ENCODE assay signal across 8 cellular contexts in genomic region chr4:212438-213174, GRCh38.
DNase-seq lines count a peak whose midpoint lies in the region; ATAC-seq and TF ChIP-seq lines count a peak whose summit lies in the region.

No MANE protein-coding gene starts in this region.

- H3K4me3 Mint-ChIP-seq in H9, result peak overlapping the region; percentile 75 to 81
- peak overlapping the region in 1 of 2 donors; percentile 40 for H3K4me3 Mint-ChIP-seq in effector memory CD8-positive, alpha-beta T cell

- peak overlapping the region; percentile 75 for H3K9ac ChIP-seq in H9 (ENCODE audit: extremely low read depth, insufficient read length, low read length)

- no peak overlapping the region for H2AFZ ChIP-seq in H9 (ENCODE audit: low read length)

- no peaks in the 10 kb centered on the region for H4K20me1 ChIP-seq in H9 (ENCODE audit: control insufficient read depth, insufficient read depth, insufficient read length)

- no peaks in the 10 kb centered on the region for H3K36me3 ChIP-seq in breast epithelium

- no peak overlapping the region for H2BK12ac ChIP-seq in H9 (ENCODE audit: insufficient read length, low read depth, low read length)

- H4K5ac ChIP-seq in H9 (ENCODE audit: insufficient read length, low read depth, low read length), result no peak overlapping the region

- peaks cover 3% of the 10 kb centered on the region; the same call in 1 of the 2 replicates for H3K4me1 ChIP-seq in H9 (ENCODE audit: insufficient read depth, low read length)
- no peaks in the 10 kb centered on the region for H3K4me1 ChIP-seq in breast epithelium

- H4K91ac ChIP-seq in H9 (ENCODE audit: insufficient read length, low read depth, low read length), result no peak overlapping the region

- no peak overlapping the region for H2BK15ac ChIP-seq in H9 (ENCODE audit: low read depth, low read length)

- H3K36me3 Mint-ChIP-seq in H9 (ENCODE audit: insufficient read depth in 1 of 3, low read depth in 3 of 3), result peaks cover 29 to 37% (median 36%) of the 10 kb centered on the region in 3 experiments
- no peaks in the 10 kb centered on the region for H3K36me3 Mint-ChIP-seq in effector memory CD8-positive, alpha-beta T cell (ENCODE audit: insufficient read depth)

- H3K27me3 ChIP-seq in H9 (ENCODE audit: insufficient read depth, low read length), result no peaks in the 10 kb centered on the region
- H3K27me3 ChIP-seq in breast epithelium, result no peaks in the 10 kb centered on the region

- peaks cover 5% of the 10 kb centered on the region; the same call in 1 of the 2 replicates for H3K79me2 ChIP-seq in H9 (ENCODE audit: insufficient read depth, low read length)

- H3K27ac ChIP-seq in H9 (ENCODE audit: insufficient read length, low read depth, low read length) (no peak overlapping the region), breast epithelium (peak overlapping the region; percentile 80 to 83)

- no peak overlapping the region for H3K56ac ChIP-seq in H9 (ENCODE audit: insufficient read length, low read depth, low read length)

- no peak for ATAC-seq in HG03135 (IDR thresholded peaks at IDR 0.05; ENCODE audit: unreplicated experiment)
- no peak for ATAC-seq in effector memory CD8-positive, alpha-beta T cell (replicated peaks)

- no peaks in the 10 kb centered on the region for H3K79me1 ChIP-seq in H9 (ENCODE audit: insufficient read depth, low read depth, low read length, poor library complexity, severe bottlenecking)

- intact Hi-C loops in breast epithelium (cut with DNase I; ENCODE audit: low total_unique reads), result no loop called here

- H3K4me1 Mint-ChIP-seq in H9, result peaks cover 9 to 10% of the 10 kb centered on the region in 2 experiments
- peaks cover 22 to 32% of the 10 kb centered on the region in 2 donors for H3K4me1 Mint-ChIP-seq in effector memory CD8-positive, alpha-beta T cell (ENCODE audit: low read depth in 2 of 2)

- no peak for TF ChIP-seq CTCF in H9 (conservative IDR thresholded peaks at IDR 0.05)
- TF ChIP-seq CTCF in breast epithelium (IDR thresholded peaks at IDR 0.05), result no peak

- no peak overlapping the region for H4K8ac ChIP-seq in H9 (replicated peaks; ENCODE audit: insufficient read length, low read depth, low read length)

- H3K27me3 Mint-ChIP-seq in H9 (ENCODE audit: low read depth), result no peaks in the 10 kb centered on the region
- no peaks in the 10 kb centered on the region for H3K27me3 Mint-ChIP-seq in effector memory CD8-positive, alpha-beta T cell

- H2BK5ac ChIP-seq in H9 (ENCODE audit: insufficient read length, low read length), result no peak overlapping the region

- H3K4me2 ChIP-seq in H9 (ENCODE audit: insufficient read depth, insufficient read length, low read length), result peak overlapping the region; percentile 38

- H2AK5ac ChIP-seq in H9 (ENCODE audit: insufficient read length, low read length), result no peak overlapping the region

- H2BK120ac ChIP-seq in H9 (ENCODE audit: low read depth, low read length, poor library complexity, severe bottlenecking), result no peak overlapping the region

- H3K14ac ChIP-seq in H9 (ENCODE audit: insufficient read depth, low read length), result peak overlapping the region; percentile 59; the same call in 1 of the 2 replicates

- no CpG with 5 or more reads among the region's 57 CpGs for WGBS in H9 (ENCODE audit: extremely low coverage, insufficient read length, low lambda C conversion rate)

- no peak overlapping the region for H3K18ac ChIP-seq in H9 (ENCODE audit: insufficient read length, low read depth, low read length)

- peak overlapping the region; percentile 39 to 82 (median 68) for H3K4me3 ChIP-seq in breast epithelium
- peak overlapping the region; percentile 72 for H3K4me3 ChIP-seq in iPS-11a (ENCODE audit: low read depth, low read length)

- no peaks in the 10 kb centered on the region for H3K23me2 ChIP-seq in H9 (ENCODE audit: insufficient read length, low read depth, low read length, poor library complexity, severe bottlenecking)

- H3K4ac ChIP-seq in H9 (ENCODE audit: low read depth, low read length), result no peak overlapping the region

- H3T11ph ChIP-seq in H9 (ENCODE audit: low read length), result no peak overlapping the region

- H3K9me3 ChIP-seq in H9 (ENCODE audit: control insufficient read depth, low read depth, low read length), result peaks cover 5% of the 10 kb centered on the region
- H3K9me3 ChIP-seq in breast epithelium, result peaks cover 4 to 7% of the 10 kb centered on the region in 2 donors

- peaks cover 72 to 84% of the 10 kb centered on the region in 2 experiments for H3K9me3 Mint-ChIP-seq in H9
- H3K9me3 Mint-ChIP-seq in effector memory CD8-positive, alpha-beta T cell, result peaks cover 2 to 12% of the 10 kb centered on the region in 2 donors

- H3K27ac Mint-ChIP-seq in H9, result peak overlapping the region in 1 of 3 experiments; percentile 95; a peak in 2 of 7 replicates
- no peak overlapping the region for H3K27ac Mint-ChIP-seq in effector memory CD8-positive, alpha-beta T cell

- H3K23ac ChIP-seq in H9 (ENCODE audit: insufficient read length, low read depth, low read length), result no peak overlapping the region

- DNase-seq in H9, result no peak
- DNase-seq in breast epithelium (ENCODE audit: low spot score in 2 of 2), result peak; percentile 74 to 81
- peak; percentile 82 for DNase-seq in putamen (ENCODE audit: low spot score)
- DNase-seq in activated effector memory CD4-positive, alpha-beta T cell treated with Interleukin-2 at 50 U/mL for 16 hours, result no peak
- no peak for DNase-seq in DMS53 (lab: John Stamatoyannopoulos, UW)
- DNase-seq in effector memory CD8-positive, alpha-beta T cell, result no peak

- no peak for TF ChIP-seq POLR2A in breast epithelium (IDR thresholded peaks at IDR 0.05)

- no peak overlapping the region for H2BK20ac ChIP-seq in H9 (ENCODE audit: low read depth, low read length, poor library complexity, severe bottlenecking)

Comparison
In these comparisons a context has a peak if more than half of its experiments do, and no peak if none do; other contexts are left out.
1. DNase-seq: peak in breast epithelium (2 of 2) and putamen (single experiment); none in H9 (single experiment), activated effector memory CD4-positive, alpha-beta T cell treated with Interleukin-2 at 50 U/mL for 16 hours (single experiment), DMS53 (single experiment) and effector memory CD8-positive, alpha-beta T cell (0 of 3).